In genomic region chr12:123095074-123095694, GRCh38 we compare ENCODE assay signal across 10 cellular contexts. TPM values are rescaled to one million over a fixed set of nuclear protein-coding genes. Genes with fewer than 3 reads are reported as not detected.
A peak's percentile ranks its signal among the peaks of the same experiment; 100 is the strongest.
DNase-seq lines count a peak whose midpoint lies in the region; ATAC-seq, FAIRE-seq and TF ChIP-seq lines count a peak whose summit lies in the region.
"Had no signal": no experiment of that assay in that cellular context is flagged by ENCODE, and none has a peak within 500 bp of the region (broad histone marks: within the 10 kb centered on the region; RNA-seq: fewer than 3 reads in every experiment).

No MANE protein-coding gene starts in this region.

- 83% methylated on average over 20 of the region's 20 CpGs for WGBS in A549 (ENCODE audit: missing lambda C conversion rate)
- 50% methylated on average over 20 of the region's 20 CpGs for WGBS in prostate gland

- H3K27ac Mint-ChIP-seq in CD8-positive, alpha-beta T cell = no peak overlapping the region
- H3K27ac Mint-ChIP-seq: endodermal cell had no signal

- H3K9me3 ChIP-seq in A549 (peaks cover 13% of the 10 kb centered on the region), PC-9 (ENCODE audit: insufficient read depth, low read depth) (no peaks in the 10 kb centered on the region), left ventricle myocardium inferior (replicated peaks) (peaks cover 3% of the 10 kb centered on the region), prostate gland (no peaks in the 10 kb centered on the region)
- H3K9me3 ChIP-seq in CD8-positive, alpha-beta T cell (ENCODE audit: low read length) = no peaks in the 10 kb centered on the region

- BruUV-seq in PC-9 (replicated peaks; lab: Mats Ljungman, UMichigan) = no TSS peak

- no peaks in the 10 kb centered on the region for H3K9me3 Mint-ChIP-seq in CD8-positive, alpha-beta T cell
- H3K9me3 Mint-ChIP-seq: endodermal cell had no signal

- no peaks in the 10 kb centered on the region for H3K36me3 ChIP-seq in PC-9 (ENCODE audit: low read depth)
- H3K36me3 ChIP-seq in left ventricle myocardium inferior = no peaks in the 10 kb centered on the region
- H3K36me3 ChIP-seq in prostate gland = no peaks in the 10 kb centered on the region
- no peaks in the 10 kb centered on the region for H3K36me3 ChIP-seq in CD8-positive, alpha-beta T cell (ENCODE audit: insufficient read depth, low read length)

- no peak for TF ChIP-seq EP300 in A549 (IDR thresholded peaks at IDR 0.05)

- no peak overlapping the region for H3K4me3 Mint-ChIP-seq in CD8-positive, alpha-beta T cell
- H3K4me3 Mint-ChIP-seq: endodermal cell had no signal

- peak in 1 of 2 experiments; percentile 39; a peak in 4 of 6 replicates for ATAC-seq in A549
- ATAC-seq in CD8-positive, alpha-beta T cell = no peak

- no peak for TF ChIP-seq RAD21 in A549 (conservative IDR thresholded peaks at IDR 0.05 in 1 of 2, IDR thresholded peaks at IDR 0.05 in 1 of 2)

- no peaks in the 10 kb centered on the region for H3K4me1 Mint-ChIP-seq in CD8-positive, alpha-beta T cell (ENCODE audit: low read depth)

- no peak for FAIRE-seq in A549 (lab: Jason Lieb, UNC)

- peak overlapping the region; percentile 91 for H3K4me2 ChIP-seq in A549
- peak overlapping the region; percentile 64 for H3K4me2 ChIP-seq in PC-9

- TF ChIP-seq CTCF in A549 (IDR thresholded peaks at IDR 0.05) (no peak), PC-9 (conservative IDR thresholded peaks at IDR 0.05) (no peak), left ventricle myocardium inferior (IDR thresholded peaks at IDR 0.05; ENCODE audit: borderline replicate concordance) (no peak), prostate gland (IDR thresholded peaks at IDR 0.05) (no peak)
- TF ChIP-seq CTCF in CD8-positive, alpha-beta T cell (IDR thresholded peaks at IDR 0.05) = no peak

- H3K4me3 ChIP-seq in A549 (no peak overlapping the region), PC-9 (no peak overlapping the region), left ventricle myocardium inferior (no peak overlapping the region), prostate gland (no peak overlapping the region)
- H3K4me3 ChIP-seq in CD8-positive, alpha-beta T cell (ENCODE audit: low read depth, low read length) = no peak overlapping the region

- H4K20me1 ChIP-seq in PC-9 (ENCODE audit: insufficient read depth) = no peaks in the 10 kb centered on the region

- peak overlapping the region; percentile 76 to 89 for H3K27ac ChIP-seq in A549
- peak overlapping the region; percentile 48 for H3K27ac ChIP-seq in PC-9
- H3K27ac ChIP-seq in left ventricle myocardium inferior (replicated peaks) = peak overlapping the region; percentile 91
- peak overlapping the region; percentile 24 to 59 for H3K27ac ChIP-seq in prostate gland
- no peak overlapping the region for H3K27ac ChIP-seq in CD8-positive, alpha-beta T cell (ENCODE audit: low read depth, low read length)

- H3F3A ChIP-seq in PC-9 (ENCODE audit: insufficient read depth, low read depth) = peaks cover 29% of the 10 kb centered on the region

- POLR2A ChIA-PET in A549 (lab: Yijun Ruan, JAX) (interaction anchor here (1.6 kb wide), 1 partner anchor 138 kb away, joined by 3 read pairs; the partner anchor contains the start of genes MPHOSPH9 and MTRFR), PC-9 (lab: Charles Lee; ENCODE audit: unreplicated experiment) (interaction anchor here (0.6 kb wide), 1 partner anchor 31 kb away, joined by 3 read pairs; no protein-coding TSS in a partner anchor), HEK293T (lab: Yijun Ruan, JAX) (interaction anchor here (0.9 kb wide), 1 partner anchor 20 kb away, joined by 3 read pairs; no protein-coding TSS in a partner anchor)
- POLR2A ChIA-PET in CD8-positive, alpha-beta T cell (lab: Charles Lee) = no interaction called here

- H3K4me1 ChIP-seq in A549 (peaks cover 58% of the 10 kb centered on the region), PC-9 (replicated peaks; ENCODE audit: insufficient read depth) (peaks cover 60% of the 10 kb centered on the region), left ventricle myocardium inferior (peaks cover 94% of the 10 kb centered on the region), prostate gland (replicated peaks) (peaks cover 8% of the 10 kb centered on the region)
- H3K4me1 ChIP-seq in CD8-positive, alpha-beta T cell (ENCODE audit: insufficient read depth, low read length) = no peaks in the 10 kb centered on the region

- H3K9me2 ChIP-seq in PC-9 (ENCODE audit: insufficient read depth) = no peaks in the 10 kb centered on the region

- H3K36me3 Mint-ChIP-seq in CD8-positive, alpha-beta T cell = peaks cover 4% of the 10 kb centered on the region

- intact Hi-C loops in PC-9 (cut with micrococcal nuclease; ENCODE audit: unreplicated experiment) = loop anchor here (2.0 kb wide), 1 partner anchor 32 kb away; no protein-coding TSS in a partner anchor
- intact Hi-C loops in left ventricle myocardium inferior (cut with micrococcal nuclease) = no loop called here
- intact Hi-C loops in prostate gland (cut with DNase I) = loop anchor here (5.0 kb wide), 1 partner anchor 47 kb away; no protein-coding TSS in a partner anchor
- intact Hi-C loops in CD8-positive, alpha-beta T cell (cut with DNase I, micrococcal nuclease) = no loop called here

- H3K27me3 ChIP-seq in PC-9 (ENCODE audit: insufficient read depth, low read depth) = no peaks in the 10 kb centered on the region
- H3K27me3 ChIP-seq in left ventricle myocardium inferior (ENCODE audit: low read depth) = no peaks in the 10 kb centered on the region
- no peaks in the 10 kb centered on the region for H3K27me3 ChIP-seq in prostate gland (replicated peaks; ENCODE audit: insufficient read depth)
- H3K27me3 ChIP-seq in CD8-positive, alpha-beta T cell (ENCODE audit: insufficient read depth, low read length) = no peaks in the 10 kb centered on the region

- H3K27me3 Mint-ChIP-seq in CD8-positive, alpha-beta T cell (ENCODE audit: low read depth) = no peaks in the 10 kb centered on the region

- H2AFZ ChIP-seq in PC-9 = no peak overlapping the region

- CTCF ChIA-PET in A549 (lab: Yijun Ruan, JAX) (interaction anchor here (1.1 to 2.5 kb wide), 3 partner anchors 20 to 57 kb away, joined by 4 to 9 read pairs (median 5); no protein-coding TSS in a partner anchor), PC-9 (lab: Charles Lee) (interaction anchor here (0.6 to 0.9 kb wide), 2 partner anchors 12 to 1480 kb away, joined by 3 to 7 read pairs; no protein-coding TSS in a partner anchor), HEK293T (lab: Yijun Ruan, JAX) (interaction anchor here (0.6 kb wide), 1 partner anchor 265 kb away, joined by 3 read pairs; no protein-coding TSS in a partner anchor)
- CTCF ChIA-PET in CD8-positive, alpha-beta T cell (lab: Charles Lee) = no interaction called here

- peaks cover 17% of the 10 kb centered on the region for H3K79me2 ChIP-seq in PC-9 (ENCODE audit: low read depth)

- no peak for TF ChIP-seq POLR2A in A549 (IDR thresholded peaks at IDR 0.05; ENCODE audit: low read length)
- TF ChIP-seq POLR2A in prostate gland (IDR thresholded peaks at IDR 0.05) = no peak

- DNase-seq in A549 (ENCODE audit: low read depth in 1 of 2, low spot score in 1 of 2) = no peak
- no peak for DNase-seq in PC-9
- DNase-seq in left ventricle myocardium inferior = no peak
- DNase-seq in prostate gland (ENCODE audit: low spot score) = no peak
- no peak for DNase-seq in middle frontal gyrus (ENCODE audit: extremely low spot score, low spot score)
- no peak for DNase-seq in HEK293T (ENCODE audit: extremely low spot score)
- DNase-seq in CD8-positive, alpha-beta T cell = no peak
- DNase-seq in DMS79 treated with DMSO at 0.1 percent for 48 hours (lab: John Stamatoyannopoulos, UW) = no peak
- DNase-seq: activated CD8-positive, alpha-beta memory T cell treated with anti-CD3 and anti-CD28 coated beads, Interleukin-2, amount 50 U/mL, for 48 hours; endodermal cell had no signal

TF ChIP-seq in A549, 52 proteins besides CTCF, POLR2A, EP300 and RAD21 (continues in another document):
- no peak for TF ChIP-seq HMGXB4 (CRISPR knock-in tag; IDR thresholded peaks at IDR 0.05; ENCODE audit: borderline replicate concordance)
- TF ChIP-seq ZSCAN20 (CRISPR knock-in tag; IDR thresholded peaks at IDR 0.05) = no peak
- TF ChIP-seq CBX8 (IDR thresholded peaks at IDR 0.05) = no peak

TF ChIP-seq in HEK293T, 16 proteins besides CTCF, POLR2A, EP300 and RAD21:
- no peak for TF ChIP-seq NFRKB (IDR thresholded peaks at IDR 0.05)
- no peak for TF ChIP-seq LEF1 (IDR thresholded peaks at IDR 0.05; ENCODE audit: borderline replicate concordance)
- no peak for TF ChIP-seq FOXK2 (IDR thresholded peaks at IDR 0.05)
- no peak for TF ChIP-seq CTBP1 (IDR thresholded peaks at IDR 0.05; ENCODE audit: borderline replicate concordance)
- TF ChIP-seq L3MBTL2 (conservative IDR thresholded peaks at IDR 0.05) = no peak
- TF ChIP-seq PKNOX1 (IDR thresholded peaks at IDR 0.05) = no peak
- TF ChIP-seq ZNF384 (IDR thresholded peaks at IDR 0.05) = no peak
- no peak for TF ChIP-seq SUZ12 (IDR thresholded peaks at IDR 0.05)
- TF ChIP-seq ARNT (IDR thresholded peaks at IDR 0.05) = no peak
- TF ChIP-seq BHLHE40 (IDR thresholded peaks at IDR 0.05; ENCODE audit: borderline replicate concordance) = no peak
- no peak for TF ChIP-seq HDGF (IDR thresholded peaks at IDR 0.05; ENCODE audit: borderline replicate concordance)

RNA-seq across cellular contexts. Expression of gene PITPNM2, which starts 55.7 kb away (rescaled TPM):
- polyA plus RNA-seq in A549 (2011; rRNA removed) = 2.6 and 4.3 TPM in 2 replicates
- 6.8 and 10.0 TPM in 2 replicates for polyA plus RNA-seq in A549 (2012; cell fraction: cytosol; rRNA removed)
- 28.6 and 38.4 TPM in 2 replicates for polyA plus RNA-seq in A549 (2012; cell fraction: nucleus; rRNA removed)
- 10.8 to 14.6 TPM (median 13.6 TPM) in 3 replicates for polyA plus RNA-seq in A549 (2017; fragmentation: RNase III; extraction: RNeasy Plus Mini Kit Qiagen cat#74134 plus additional on column Dnase treatment)
- 12.0 and 13.5 TPM in 2 replicates for polyA minus RNA-seq in A549 (2011; rRNA and poly(A)+ RNA removed)
- 16.6 and 21.6 TPM in 2 replicates for total RNA-seq in PC-9 (2021)
- total RNA-seq in left ventricle myocardium inferior = 18.4 TPM
- 10 to 100 TPM in 1 of 2 donors, 1 to 10 TPM in 1; 2.4 to 15.7 TPM for total RNA-seq in prostate gland
- 10 to 100 TPM; 28.1 to 29.2 TPM for total RNA-seq in CD8-positive, alpha-beta T cell

Comparison
In these comparisons a context has a peak if more than half of its experiments do, and no peak if none do; other contexts are left out.
1. intact Hi-C loops: an anchor here in PC-9 (2.0 kb wide) and prostate gland (5.0 kb wide); none called in left ventricle myocardium inferior and CD8-positive, alpha-beta T cell.